ENCODE assay signal across 21 cellular contexts in genomic region chr22:26690654-26691376, GRCh38. TPM values are rescaled to one million over a fixed set of nuclear protein-coding genes. Genes with fewer than 3 reads are reported as not detected.
DNase-seq lines count a peak whose midpoint lies in the region; ATAC-seq and TF ChIP-seq lines count a peak whose summit lies in the region.
"Had no signal": no experiment of that assay in that cellular context is flagged by ENCODE, and none has a peak within 500 bp of the region (broad histone marks: within the 10 kb centered on the region; RNA-seq: fewer than 3 reads in every experiment).

No MANE protein-coding gene starts in this region.

- H2AFZ ChIP-seq in Loucy (ENCODE audit: low read length), result no peak overlapping the region

- no peaks in the 10 kb centered on the region for H4K20me1 ChIP-seq in Loucy (ENCODE audit: insufficient read depth, low read length, poor library complexity, severe bottlenecking)

- H3K27me3 ChIP-seq in left ventricle myocardium inferior (ENCODE audit: low read depth) (no peaks in the 10 kb centered on the region), right cardiac atrium (ENCODE audit: control insufficient read depth, insufficient read depth) (no peaks in the 10 kb centered on the region), Loucy (ENCODE audit: insufficient read depth, low read length, poor library complexity, severe bottlenecking) (no peaks in the 10 kb centered on the region)
- H3K27me3 ChIP-seq: heart right ventricle, SJCRH30 had no signal

- DNase-seq in left ventricle myocardium inferior (no peak), right cardiac atrium (no peak), dermis blood vessel endothelial cell (peak; percentile 28), NCI-H82 (lab: John Stamatoyannopoulos, UW) (no peak)
- DNase-seq: activated naive CD4-positive, alpha-beta T cell treated with anti-CD3 and anti-CD28 coated beads, Interleukin-2, amount 50 U/mL, for 16 hours; DMS153; erythroblast; heart right ventricle; Kasumi-1; NCI-H1694; NCI-H2171; NCI-H526; stimulated activated CD4-positive, alpha-beta T cell treated with anti-CD3 and anti-CD28 coated beads, Interleukin-1b, Interleukin-23, amount 100 ng/mL, for 48 hours; WERI-Rb-1 had no signal

- TF ChIP-seq CTCF in left ventricle myocardium inferior (IDR thresholded peaks at IDR 0.05; ENCODE audit: borderline replicate concordance) (no peak), Loucy (conservative IDR thresholded peaks at IDR 0.05; ENCODE audit: low read length) (no peak)

- H3K27ac ChIP-seq in left ventricle myocardium inferior (replicated peaks) (peak overlapping the region; percentile 10), right cardiac atrium (ENCODE audit: low read length) (no peak overlapping the region)
- H3K27ac ChIP-seq: heart right ventricle, skin epidermis, thoracic aorta, WERI-Rb-1 had no signal

- no peak overlapping the region for H3K4me3 ChIP-seq in left ventricle myocardium inferior
- no peak overlapping the region for H3K4me3 ChIP-seq in right cardiac atrium (ENCODE audit: low read length)
- peak overlapping the region; percentile 7 for H3K4me3 ChIP-seq in Loucy (ENCODE audit: low read length, poor library complexity, severe bottlenecking)
- H3K4me3 ChIP-seq: heart right ventricle, SJCRH30, skin epidermis, thoracic aorta had no signal

- no peaks in the 10 kb centered on the region for H3K79me2 ChIP-seq in Loucy (ENCODE audit: insufficient read depth, low read length)

- peaks cover 21% of the 10 kb centered on the region for H3K36me3 ChIP-seq in left ventricle myocardium inferior
- no peaks in the 10 kb centered on the region; the same call in 1 of the 2 replicates for H3K36me3 ChIP-seq in Loucy (ENCODE audit: insufficient read depth, low read length)
- H3K36me3 ChIP-seq: SJCRH30, thoracic aorta, WERI-Rb-1 had no signal

- H3F3A ChIP-seq in Loucy (ENCODE audit: low read depth), result no peaks in the 10 kb centered on the region

- H3K4me1 ChIP-seq in left ventricle myocardium inferior (peaks cover 12% of the 10 kb centered on the region), right cardiac atrium (ENCODE audit: control insufficient read depth, insufficient read depth, low read length) (no peaks in the 10 kb centered on the region), Loucy (ENCODE audit: insufficient read depth, low read length, poor library complexity, severe bottlenecking) (peaks cover 11% of the 10 kb centered on the region)

- H3K9ac ChIP-seq in Loucy (ENCODE audit: low read depth, low read length, poor library complexity, severe bottlenecking), result no peak overlapping the region

- H3K9me2 ChIP-seq in Loucy (replicated peaks; ENCODE audit: low read depth, low read length), result no peaks in the 10 kb centered on the region

- peaks cover 5% of the 10 kb centered on the region for H3K9me3 ChIP-seq in left ventricle myocardium inferior (replicated peaks)
- H3K9me3 ChIP-seq in right cardiac atrium (ENCODE audit: control insufficient read depth, low read length), result no peaks in the 10 kb centered on the region
- H3K9me3 ChIP-seq in Loucy (ENCODE audit: insufficient read depth, low read depth, low read length), result no peaks in the 10 kb centered on the region
- H3K9me3 ChIP-seq: SJCRH30, thoracic aorta had no signal

- intact Hi-C loops in left ventricle myocardium inferior (cut with micrococcal nuclease) (no loop called here), right cardiac atrium (cut with DNase I) (no loop called here)

- 53% methylated on average over 3 of the region's 3 CpGs for WGBS in right cardiac atrium

- ATAC-seq in right cardiac atrium (no peak), GM19324 (IDR thresholded peaks at IDR 0.05; ENCODE audit: low FRiP score, unreplicated experiment) (no peak), GM18870 (IDR thresholded peaks at IDR 0.05; ENCODE audit: unreplicated experiment) (no peak)
- ATAC-seq: HCT116 had no signal

- peak overlapping the region; percentile 50 for H3K4me2 ChIP-seq in Loucy (ENCODE audit: low read depth, low read length, poor library complexity, severe bottlenecking)

RNA-seq across cellular contexts. Expression of gene MIAT, which starts 33.4 kb away (rescaled TPM):
- total RNA-seq in left ventricle myocardium inferior (0.66 TPM), right cardiac atrium (1 to 10 TPM; 1.3 to 2.7 (median 1.5) TPM), dermis blood vessel endothelial cell (0.19 and 0.34 TPM in 2 replicates)
- 0.45 TPM for polyA plus RNA-seq in right cardiac atrium
